Comparison of ENCODE assay signal across 15 cellular contexts in genomic region chr6:53493635-53494025, GRCh38. TPM values are rescaled to one million over a fixed set of nuclear protein-coding genes. Genes with fewer than 3 reads are reported as not detected.
DNase-seq lines count a peak whose midpoint lies in the region; ATAC-seq and TF ChIP-seq lines count a peak whose summit lies in the region.
"Had no signal": no experiment of that assay in that cellular context is flagged by ENCODE, and none has a peak within 500 bp of the region (broad histone marks: within the 10 kb centered on the region; RNA-seq: fewer than 3 reads in every experiment).

No MANE protein-coding gene starts in this region.

- H2BK12ac ChIP-seq in mesenchymal stem cell (ENCODE audit: low read length in 2 of 2), result no peak overlapping the region

- no peak for ATAC-seq in HG03520 (IDR thresholded peaks at IDR 0.05; ENCODE audit: unreplicated experiment)

- no peak overlapping the region for H3K9ac ChIP-seq in Karpas-422 (ENCODE audit: low read length)
- peak overlapping the region; percentile 80 for H3K9ac ChIP-seq in mesenchymal stem cell (ENCODE audit: low read length)

- WGBS in mesenchymal stem cell, result 91% methylated on average over 1 of the region's 2 CpGs

- no peak overlapping the region for H2AFZ ChIP-seq in Karpas-422 (ENCODE audit: low read length)
- H2AFZ ChIP-seq in mesenchymal stem cell (ENCODE audit: low read depth, low read length), result no peak overlapping the region

- H3K23ac ChIP-seq in mesenchymal stem cell (ENCODE audit: low read length in 2 of 2), result no peak overlapping the region

- H4K8ac ChIP-seq in mesenchymal stem cell (ENCODE audit: low read length), result no peak overlapping the region

- no peak overlapping the region for H3K18ac ChIP-seq in mesenchymal stem cell (ENCODE audit: low read depth in 1 of 2, low read length in 2 of 2)

- no peak overlapping the region for H3K4ac ChIP-seq in mesenchymal stem cell (ENCODE audit: low read depth in 1 of 2, low read length in 2 of 2)

- no peaks in the 10 kb centered on the region for H4K20me1 ChIP-seq in Karpas-422 (ENCODE audit: insufficient read depth, low read depth, low read length)

- H4K91ac ChIP-seq in mesenchymal stem cell (ENCODE audit: low read length), result no peak overlapping the region

- TF ChIP-seq CTCF in AG04450 (IDR thresholded peaks at IDR 0.05; ENCODE audit: low read depth, low read length) (no peak), chondrocyte (IDR thresholded peaks at IDR 0.05) (no peak)

- CTCF ChIA-PET in AG04450 (lab: Charles Lee), result interaction anchor here (0.7 to 6.9 kb wide), 46 partner anchors 10 to 462 kb away, joined by 3 to 541 read pairs (median 6); partner anchors contain the start of gene GCLC

- H3K4me1 ChIP-seq in Karpas-422 (ENCODE audit: low read length), result no peaks in the 10 kb centered on the region; the same call in 1 of the 2 replicates
- H3K4me1 ChIP-seq in mesenchymal stem cell (ENCODE audit: control insufficient read depth, insufficient read depth, low read depth, low read length), result peaks cover 4% of the 10 kb centered on the region

- H3K36me3 ChIP-seq in Karpas-422 (ENCODE audit: insufficient read depth, low read length) (no peaks in the 10 kb centered on the region; the same call in 1 of the 2 replicates), mesenchymal stem cell (ENCODE audit: control insufficient read depth in 1 of 2, insufficient read depth in 2 of 2, low read depth in 1 of 2, low read length in 2 of 2) (peaks cover 0 to 6% of the 10 kb centered on the region in 2 experiments)
- H3K36me3 ChIP-seq: uterus had no signal

- no peaks in the 10 kb centered on the region for H3K79me1 ChIP-seq in mesenchymal stem cell (replicated peaks; ENCODE audit: low read length, poor library complexity, severe bottlenecking)

- H3K27ac ChIP-seq in AG04450 (ENCODE audit: low read depth, low read length), result peak overlapping the region; percentile 58
- H3K27ac ChIP-seq in Karpas-422 (ENCODE audit: low read length), result no peak overlapping the region
- peak overlapping the region; percentile 46 for H3K27ac ChIP-seq in mesenchymal stem cell (ENCODE audit: low read length, poor library complexity, severe bottlenecking)
- H3K27ac ChIP-seq: esophagus squamous epithelium, uterus had no signal

- H3K4me3 ChIP-seq in AG04450 (ENCODE audit: low read depth, low read length) (no peak overlapping the region), Karpas-422 (ENCODE audit: low read length) (no peak overlapping the region), mesenchymal stem cell (ENCODE audit: insufficient read depth in 1 of 2, low read depth in 1 of 2, low read length in 2 of 2) (peak overlapping the region in 1 of 2 experiments; percentile 71)
- H3K4me3 ChIP-seq: esophagus squamous epithelium, uterus had no signal

- DNase-seq in AG04450 (ENCODE audit: low read depth, low spot score) (peak; percentile 15), Karpas-422 (no peak), chondrocyte (ENCODE audit: low spot score) (no peak), mesenchymal stem cell (peak; percentile 4), A172 (ENCODE audit: low spot score) (no peak), CD1c-positive myeloid dendritic cell (ENCODE audit: extremely low spot score) (no peak)
- DNase-seq in stimulated activated CD4-positive, alpha-beta T cell treated with anti-CD3 and anti-CD28 coated beads, Interleukin-1b, Interleukin-23, amount 100 ng/mL, for 48 hours, result no peak
- DNase-seq: activated CD4-positive, alpha-beta T cell treated with anti-CD3 and anti-CD28 coated beads for 4 hours; cortex of kidney; esophagus squamous epithelium; stimulated activated naive B cell treated with anti-CD40 and anti-IgM and Interleukin-4, amounts not matched to agents 10 μg/mL and 1 μg/mL and 100 μg/mL, for 72 hours; uterus had no signal

- no peak overlapping the region for H2AK5ac ChIP-seq in mesenchymal stem cell (ENCODE audit: low read length, severe bottlenecking)

- H2BK15ac ChIP-seq in mesenchymal stem cell (ENCODE audit: low read depth, poor library complexity, severe bottlenecking), result no peak overlapping the region

- no peaks in the 10 kb centered on the region for H3K79me2 ChIP-seq in Karpas-422 (ENCODE audit: low read length)

- H3K9me2 ChIP-seq in Karpas-422 (replicated peaks; ENCODE audit: insufficient read depth, low read length), result no peaks in the 10 kb centered on the region

- H2BK5ac ChIP-seq in mesenchymal stem cell (ENCODE audit: low read depth, low read length, poor library complexity, severe bottlenecking), result no peak overlapping the region

- H3K27ac Mint-ChIP-seq in chondrocyte (ENCODE audit: unreplicated experiment), result peak overlapping the region; percentile 80
- H3K27ac Mint-ChIP-seq: B cell; stimulated activated naive B cell treated with anti-CD40 and anti-IgM and Interleukin-4, amounts not matched to agents 10 μg/mL and 1 μg/mL and 100 μg/mL, for 72 hours had no signal

- POLR2A ChIA-PET in AG04450 (lab: Yijun Ruan, JAX), result interaction anchor here (0.8 to 2.2 kb wide), 7 partner anchors 37 to 300 kb away, joined by 3 to 21 read pairs (median 3); partner anchors contain the start of gene GCLC

- H3K4me2 ChIP-seq in Karpas-422 (ENCODE audit: low read depth, low read length, poor library complexity, severe bottlenecking) (peak overlapping the region; percentile 5), mesenchymal stem cell (ENCODE audit: low read length, poor library complexity, severe bottlenecking) (peak overlapping the region; percentile 61)

- H3K9me3 Mint-ChIP-seq in chondrocyte (ENCODE audit: low read depth), result no peaks in the 10 kb centered on the region
- H3K9me3 Mint-ChIP-seq: activated T-cell treated with anti-CD3 and anti-CD28 coated beads, Interleukin-2, amount 50 U/mL, for 72 hours; stimulated activated naive B cell treated with anti-CD40 and anti-IgM and Interleukin-4, amounts not matched to agents 10 μg/mL and 1 μg/mL and 100 μg/mL, for 72 hours had no signal

- no peaks in the 10 kb centered on the region for H3K36me3 Mint-ChIP-seq in chondrocyte (ENCODE audit: low read depth)

- H3K9me3 ChIP-seq in AG04450 (ENCODE audit: control insufficient read depth, insufficient read depth, low read length), result no peaks in the 10 kb centered on the region
- H3K9me3 ChIP-seq in Karpas-422 (ENCODE audit: low read length), result no peaks in the 10 kb centered on the region
- H3K9me3 ChIP-seq in mesenchymal stem cell (ENCODE audit: control insufficient read depth, low read length), result no peaks in the 10 kb centered on the region
- H3K9me3 ChIP-seq: esophagus squamous epithelium, uterus had no signal

- no peak overlapping the region for H3K14ac ChIP-seq in mesenchymal stem cell (ENCODE audit: low read length in 2 of 2)

- H3K27me3 Mint-ChIP-seq in chondrocyte (ENCODE audit: low read depth), result peaks cover 5% of the 10 kb centered on the region
- H3K27me3 Mint-ChIP-seq: B cell had no signal

- H3K4me3 Mint-ChIP-seq in chondrocyte (ENCODE audit: unreplicated experiment), result peak overlapping the region; percentile 47
- H3K4me3 Mint-ChIP-seq: B cell had no signal

- H3K27me3 ChIP-seq in AG04450 (ENCODE audit: control insufficient read depth, insufficient read depth, low read length) (no peaks in the 10 kb centered on the region), Karpas-422 (ENCODE audit: low read length) (no peaks in the 10 kb centered on the region), mesenchymal stem cell (ENCODE audit: control insufficient read depth in 1 of 2, insufficient read depth in 1 of 2, low read length in 2 of 2) (no peaks in the 10 kb centered on the region)
- H3K27me3 ChIP-seq: uterus had no signal

- H3K4me1 Mint-ChIP-seq in chondrocyte (ENCODE audit: low read depth), result peaks cover 40% of the 10 kb centered on the region
- H3K4me1 Mint-ChIP-seq: B cell; stimulated activated naive B cell treated with anti-CD40 and anti-IgM and Interleukin-4, amounts not matched to agents 10 μg/mL and 1 μg/mL and 100 μg/mL, for 72 hours had no signal

- H2BK120ac ChIP-seq in mesenchymal stem cell (ENCODE audit: low read depth, low read length), result no peak overlapping the region

RNA-seq across cellular contexts. Expression of gene GCLC, which starts 51.3 kb away (rescaled TPM):
- 74.8 and 89.3 TPM in 2 replicates for polyA plus RNA-seq in AG04450 (2011; rRNA removed)
- polyA minus RNA-seq in AG04450 (2011; rRNA and poly(A)+ RNA removed), result 86.6 and 91.9 TPM in 2 replicates
- total RNA-seq in Karpas-422 (2014; rRNA removed; shearing (Covaris generic); ENCODE audit: low replicate concordance), result 11.6 and 20.3 TPM in 2 replicates
- 35.2 to 39.0 TPM (median 37.1 TPM) in 3 replicates for total RNA-seq in chondrocyte
- polyA plus RNA-seq in mesenchymal stem cell (2013, experiment 1 of 2), result 16.7 TPM
- 20.0 TPM for polyA plus RNA-seq in mesenchymal stem cell (2013, experiment 2 of 2)
- total RNA-seq in A172 (2014; rRNA removed; shearing (Covaris generic)), result 13.1 and 14.7 TPM in 2 replicates

Comparison
In these comparisons a context has a peak if more than half of its experiments do, and no peak if none do; other contexts are left out.
1. DNase-seq: peak in AG04450 (single experiment) and mesenchymal stem cell (single experiment); none in Karpas-422 (single experiment), chondrocyte (single experiment), A172 (single experiment), stimulated activated CD4-positive, alpha-beta T cell treated with anti-CD3 and anti-CD28 coated beads, Interleukin-1b, Interleukin-23, amount 100 ng/mL, for 48 hours (single experiment) and CD1c-positive myeloid dendritic cell (single experiment).